17 cellular contexts compared by ENCODE assay signal in the genomic region with DNA sequence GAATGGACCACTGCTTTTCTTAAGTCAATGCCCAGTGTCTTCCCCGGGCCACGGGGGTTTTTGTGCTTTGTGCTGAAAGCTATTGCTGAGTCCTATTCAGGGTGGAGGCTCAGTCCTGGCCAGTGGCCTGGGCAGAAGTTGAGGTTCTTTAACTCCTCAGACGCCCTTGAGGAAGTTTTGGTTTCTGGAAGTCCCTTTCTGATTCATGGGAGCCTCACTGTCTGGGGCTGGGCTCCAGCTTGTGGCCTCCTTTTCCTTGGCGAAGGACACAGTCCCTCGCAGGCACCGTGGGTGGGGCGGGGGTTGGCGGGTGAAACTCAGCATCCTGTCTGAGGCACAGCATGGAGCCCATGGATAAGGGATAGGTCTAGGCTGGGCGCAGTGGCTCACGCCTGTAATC.
"Had no signal": no experiment of that assay in that cellular context is flagged by ENCODE, and none has a peak within 500 bp of the region (broad histone marks: within the 10 kb centered on the region; RNA-seq: fewer than 3 reads in every experiment).

No MANE protein-coding gene starts in this region.

- H3K27ac ChIP-seq: breast epithelium, psoas muscle, right lobe of liver, stomach, testis had no signal

- H3K4me3 ChIP-seq: breast epithelium, psoas muscle, right lobe of liver, stomach, testis had no signal

- H3K9me3 ChIP-seq: breast epithelium, psoas muscle, right lobe of liver, stomach, testis had no signal

- H3K36me3 ChIP-seq: breast epithelium, right lobe of liver, stomach had no signal

- DNase-seq: activated CD4-positive, alpha-beta T cell treated with anti-CD3 and anti-CD28 coated beads for 36 hours; activated CD8-positive, alpha-beta memory T cell treated with anti-CD3 and anti-CD28 coated beads, Interleukin-2, amount 50 U/mL, for 4 hours; activated CD8-positive, alpha-beta T cell treated with anti-CD3 and anti-CD28 coated beads for 36 hours; activated naive CD4-positive, alpha-beta T cell; activated naive CD8-positive, alpha-beta T cell treated with anti-CD3 and anti-CD28 coated beads, Interleukin-2, amount 10 ng/mL, durations not matched to agents 7 days and 5 days; activated T-cell treated with anti-CD3 and anti-CD28 coated beads, Interleukin-2, amount 50 U/mL, for 72 hours; aorta; endodermal cell; mesendoderm; nucleus accumbens; psoas muscle; stimulated activated CD4-positive, alpha-beta T cell treated with anti-CD3 and anti-CD28 coated beads, Interleukin-1b, Interleukin-23, amount 100 ng/mL, for 48 hours; stomach; T-helper 2 cell; testis had no signal

- H3K4me1 ChIP-seq: breast epithelium, psoas muscle, right lobe of liver, testis had no signal

- H3K27me3 ChIP-seq: breast epithelium, right lobe of liver, stomach, testis had no signal
